ENCODE assay signal across 1 cellular context in the genomic region with DNA sequence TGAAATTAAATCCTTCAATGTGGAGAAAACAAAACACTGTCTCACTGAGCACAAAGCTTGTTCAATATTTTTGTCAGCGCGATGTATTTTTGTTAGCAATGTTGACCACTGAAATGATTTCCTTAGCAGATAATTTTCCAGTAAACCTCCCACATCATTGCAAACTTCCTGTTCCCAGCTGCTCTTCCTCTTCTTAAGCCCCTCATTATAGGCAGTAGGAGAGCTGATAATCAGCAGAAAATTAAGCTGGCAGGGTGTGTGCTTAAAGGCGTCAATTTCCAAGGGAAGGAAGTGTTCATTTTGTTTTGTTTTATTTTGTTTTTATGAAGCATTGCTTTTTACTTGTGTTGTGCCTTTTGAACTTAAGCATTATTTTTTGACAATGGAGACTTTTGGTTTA.
TF ChIP-seq lines count a peak whose summit lies in the region.

No MANE protein-coding gene starts in this region.

TF ChIP-seq in K562, 482 proteins besides CTCF, POLR2A, EP300 and RAD21 (continued from another document and continues in another):
- TF ChIP-seq ZNF639 (CRISPR knock-in tag; conservative IDR thresholded peaks at IDR 0.05 in 1 of 2, IDR thresholded peaks at IDR 0.05 in 1 of 2) (no peak), IRF2 (CRISPR knock-in tag; IDR thresholded peaks at IDR 0.05) (no peak), PTTG1 (tag; IDR thresholded peaks at IDR 0.05; ENCODE audit: low read depth) (no peak), SOX6 (IDR thresholded peaks at IDR 0.05) (peak; percentile 72), SNIP1 (IDR thresholded peaks at IDR 0.05; ENCODE audit: low read depth) (no peak), PHF20 (IDR thresholded peaks at IDR 0.05; ENCODE audit: partially characterized antibody) (no peak), THRA (IDR thresholded peaks at IDR 0.05) (no peak), RNF2 (IDR thresholded peaks at IDR 0.05) (peak; percentile 45; the same call in 1 of the 2 replicates), LARP7 (IDR thresholded peaks at IDR 0.05) (no peak), ZNF263 (CRISPR knock-in tag; IDR thresholded peaks at IDR 0.05; ENCODE audit: borderline replicate concordance) (no peak), LEF1 (IDR thresholded peaks at IDR 0.05) (peak; percentile 73; the same call in 1 of the 2 replicates), CBX5 (IDR thresholded peaks at IDR 0.05; ENCODE audit: borderline replicate concordance, low read depth) (no peak), SMC3 (conservative IDR thresholded peaks at IDR 0.05; ENCODE audit: insufficient read depth, low read depth, low read length) (no peak), ETV5 (CRISPR knock-in tag; IDR thresholded peaks at IDR 0.05; ENCODE audit: low read depth) (no peak), SMARCE1 (IDR thresholded peaks at IDR 0.05) (peak; percentile 84; the same call in 1 of the 2 replicates), BCOR (IDR thresholded peaks at IDR 0.05) (no peak), LCOR (CRISPR knock-in tag; IDR thresholded peaks at IDR 0.05) (no peak), ZNF184 (CRISPR knock-in tag; IDR thresholded peaks at IDR 0.05) (no peak), POLR2AphosphoS2 (IDR thresholded peaks at IDR 0.05; ENCODE audit: low read length) (no peak), HDGF (IDR thresholded peaks at IDR 0.05) (no peak), ARID1B (IDR thresholded peaks at IDR 0.05) (peak; percentile 69), MAFK (IDR thresholded peaks at IDR 0.05; ENCODE audit: low read length) (0 out of 2 replicates have a peak, but pooled peaks have one; percentile 16), FOXA1 (IDR thresholded peaks at IDR 0.05; ENCODE audit: borderline replicate concordance) (no peak), ZMIZ1 (IDR thresholded peaks at IDR 0.05; ENCODE audit: low read depth in 2 of 2, low read length in 2 of 2) (0 out of 4 replicates have a peak, but pooled peaks of 1 of the 2 experiments have one; percentile 21), TCF3 (CRISPR knock-in tag; IDR thresholded peaks at IDR 0.05) (no peak), CBFA2T3 (IDR thresholded peaks at IDR 0.05) (peak; percentile 23; the same call in 1 of the 2 replicates), HCFC1 (IDR thresholded peaks at IDR 0.05; ENCODE audit: low read depth, low read length) (no peak), NFXL1 (CRISPR knock-in tag; IDR thresholded peaks at IDR 0.05) (no peak), JUN (IDR thresholded peaks at IDR 0.05; ENCODE audit: borderline replicate concordance, low read depth, low read length) (no peak), JUN (CRISPR knock-in tag; IDR thresholded peaks at IDR 0.05; ENCODE audit: borderline replicate concordance) (no peak), ZKSCAN8 (CRISPR knock-in tag; IDR thresholded peaks at IDR 0.05) (no peak), ZNF224 (CRISPR knock-in tag; IDR thresholded peaks at IDR 0.05) (no peak), ZNF143 (CRISPR knock-in tag; IDR thresholded peaks at IDR 0.05) (no peak), SMAD2 (IDR thresholded peaks at IDR 0.05; ENCODE audit: low read depth, low read length) (no peak), HDAC2 (IDR thresholded peaks at IDR 0.05) (0 out of 2 replicates have a peak, but pooled peaks have one; percentile 21), GABPA (tag; conservative IDR thresholded peaks at IDR 0.05; ENCODE audit: low read depth) (peak; percentile 52; the same call in 1 of the 2 replicates), RCOR1 (IDR thresholded peaks at IDR 0.05; ENCODE audit: borderline replicate concordance in 1 of 2, low read depth in 2 of 2, low read length in 2 of 2) (peak in 1 of 2 experiments; percentile 42; a peak in 1 of 4 replicates), ELF1 (tag; IDR thresholded peaks at IDR 0.05) (peak; percentile 55), SIRT6 (IDR thresholded peaks at IDR 0.05; ENCODE audit: low read depth, low read length) (no peak), MEIS2 (IDR thresholded peaks at IDR 0.05; ENCODE audit: partially characterized antibody) (peak; percentile 35)
- TF ChIP-seq, protein P1, sequence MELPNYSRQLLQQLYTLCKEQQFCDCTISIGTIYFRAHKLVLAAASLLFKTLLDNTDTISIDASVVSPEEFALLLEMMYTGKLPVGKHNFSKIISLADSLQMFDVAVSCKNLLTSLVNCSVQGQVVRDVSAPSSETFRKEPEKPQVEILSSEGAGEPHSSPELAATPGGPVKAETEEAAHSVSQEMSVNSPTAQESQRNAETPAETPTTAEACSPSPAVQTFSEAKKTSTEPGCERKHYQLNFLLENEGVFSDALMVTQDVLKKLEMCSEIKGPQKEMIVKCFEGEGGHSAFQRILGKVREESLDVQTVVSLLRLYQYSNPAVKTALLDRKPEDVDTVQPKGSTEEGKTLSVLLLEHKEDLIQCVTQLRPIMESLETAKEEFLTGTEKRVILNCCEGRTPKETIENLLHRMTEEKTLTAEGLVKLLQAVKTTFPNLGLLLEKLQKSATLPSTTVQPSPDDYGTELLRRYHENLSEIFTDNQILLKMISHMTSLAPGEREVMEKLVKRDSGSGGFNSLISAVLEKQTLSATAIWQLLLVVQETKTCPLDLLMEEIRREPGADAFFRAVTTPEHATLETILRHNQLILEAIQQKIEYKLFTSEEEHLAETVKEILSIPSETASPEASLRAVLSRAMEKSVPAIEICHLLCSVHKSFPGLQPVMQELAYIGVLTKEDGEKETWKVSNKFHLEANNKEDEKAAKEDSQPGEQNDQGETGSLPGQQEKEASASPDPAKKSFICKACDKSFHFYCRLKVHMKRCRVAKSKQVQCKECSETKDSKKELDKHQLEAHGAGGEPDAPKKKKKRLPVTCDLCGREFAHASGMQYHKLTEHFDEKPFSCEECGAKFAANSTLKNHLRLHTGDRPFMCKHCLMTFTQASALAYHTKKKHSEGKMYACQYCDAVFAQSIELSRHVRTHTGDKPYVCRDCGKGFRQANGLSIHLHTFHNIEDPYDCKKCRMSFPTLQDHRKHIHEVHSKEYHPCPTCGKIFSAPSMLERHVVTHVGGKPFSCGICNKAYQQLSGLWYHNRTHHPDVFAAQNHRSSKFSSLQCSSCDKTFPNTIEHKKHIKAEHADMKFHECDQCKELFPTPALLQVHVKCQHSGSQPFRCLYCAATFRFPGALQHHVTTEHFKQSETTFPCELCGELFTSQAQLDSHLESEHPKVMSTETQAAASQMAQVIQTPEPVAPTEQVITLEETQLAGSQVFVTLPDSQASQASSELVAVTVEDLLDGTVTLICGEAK (IDR thresholded peaks at IDR 0.05): peak; percentile 53
- TF ChIP-seq, protein P1 (CRISPR knock-in tag; IDR thresholded peaks at IDR 0.05): no peak
- TF ChIP-seq, protein P2, sequence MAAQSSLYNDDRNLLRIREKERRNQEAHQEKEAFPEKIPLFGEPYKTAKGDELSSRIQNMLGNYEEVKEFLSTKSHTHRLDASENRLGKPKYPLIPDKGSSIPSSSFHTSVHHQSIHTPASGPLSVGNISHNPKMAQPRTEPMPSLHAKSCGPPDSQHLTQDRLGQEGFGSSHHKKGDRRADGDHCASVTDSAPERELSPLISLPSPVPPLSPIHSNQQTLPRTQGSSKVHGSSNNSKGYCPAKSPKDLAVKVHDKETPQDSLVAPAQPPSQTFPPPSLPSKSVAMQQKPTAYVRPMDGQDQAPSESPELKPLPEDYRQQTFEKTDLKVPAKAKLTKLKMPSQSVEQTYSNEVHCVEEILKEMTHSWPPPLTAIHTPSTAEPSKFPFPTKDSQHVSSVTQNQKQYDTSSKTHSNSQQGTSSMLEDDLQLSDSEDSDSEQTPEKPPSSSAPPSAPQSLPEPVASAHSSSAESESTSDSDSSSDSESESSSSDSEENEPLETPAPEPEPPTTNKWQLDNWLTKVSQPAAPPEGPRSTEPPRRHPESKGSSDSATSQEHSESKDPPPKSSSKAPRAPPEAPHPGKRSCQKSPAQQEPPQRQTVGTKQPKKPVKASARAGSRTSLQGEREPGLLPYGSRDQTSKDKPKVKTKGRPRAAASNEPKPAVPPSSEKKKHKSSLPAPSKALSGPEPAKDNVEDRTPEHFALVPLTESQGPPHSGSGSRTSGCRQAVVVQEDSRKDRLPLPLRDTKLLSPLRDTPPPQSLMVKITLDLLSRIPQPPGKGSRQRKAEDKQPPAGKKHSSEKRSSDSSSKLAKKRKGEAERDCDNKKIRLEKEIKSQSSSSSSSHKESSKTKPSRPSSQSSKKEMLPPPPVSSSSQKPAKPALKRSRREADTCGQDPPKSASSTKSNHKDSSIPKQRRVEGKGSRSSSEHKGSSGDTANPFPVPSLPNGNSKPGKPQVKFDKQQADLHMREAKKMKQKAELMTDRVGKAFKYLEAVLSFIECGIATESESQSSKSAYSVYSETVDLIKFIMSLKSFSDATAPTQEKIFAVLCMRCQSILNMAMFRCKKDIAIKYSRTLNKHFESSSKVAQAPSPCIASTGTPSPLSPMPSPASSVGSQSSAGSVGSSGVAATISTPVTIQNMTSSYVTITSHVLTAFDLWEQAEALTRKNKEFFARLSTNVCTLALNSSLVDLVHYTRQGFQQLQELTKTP (IDR thresholded peaks at IDR 0.05; ENCODE audit: low read depth in 1 of 2, partially characterized antibody in 2 of 2): peak in 1 of 2 experiments; percentile 65
- TF ChIP-seq, protein P3, sequence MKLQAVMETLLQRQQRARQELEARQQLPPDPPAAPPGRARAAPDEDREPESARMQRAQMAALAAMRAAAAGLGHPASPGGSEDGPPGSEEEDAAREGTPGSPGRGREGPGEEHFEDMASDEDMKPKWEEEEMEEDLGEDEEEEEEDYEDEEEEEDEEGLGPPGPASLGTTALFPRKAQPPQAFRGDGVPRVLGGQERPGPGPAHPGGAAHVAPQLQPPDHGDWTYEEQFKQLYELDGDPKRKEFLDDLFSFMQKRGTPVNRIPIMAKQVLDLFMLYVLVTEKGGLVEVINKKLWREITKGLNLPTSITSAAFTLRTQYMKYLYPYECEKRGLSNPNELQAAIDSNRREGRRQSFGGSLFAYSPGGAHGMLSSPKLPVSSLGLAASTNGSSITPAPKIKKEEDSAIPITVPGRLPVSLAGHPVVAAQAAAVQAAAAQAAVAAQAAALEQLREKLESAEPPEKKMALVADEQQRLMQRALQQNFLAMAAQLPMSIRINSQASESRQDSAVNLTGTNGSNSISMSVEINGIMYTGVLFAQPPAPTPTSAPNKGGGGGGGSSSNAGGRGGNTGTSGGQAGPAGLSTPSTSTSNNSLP (IDR thresholded peaks at IDR 0.05; ENCODE audit: borderline replicate concordance, low read depth, low read length): no peak
